In genomic region chr6:124522335-124522734, GRCh38 we compare ENCODE assay signal across 34 cellular contexts.
"Had no signal": no experiment of that assay in that cellular context is flagged by ENCODE, and none has a peak within 500 bp of the region (broad histone marks: within the 10 kb centered on the region; RNA-seq: fewer than 3 reads in every experiment).

No MANE protein-coding gene starts in this region.

- H3K27ac ChIP-seq: KMS-11 had no signal

- DNase-seq: Karpas-422, Kasumi-1, KBM-7, KG1, MM.1S, MV-4-11, NCI-H1048, NCI-H1092, NCI-H1092 treated with DMSO at 0.1 percent for 48 hours, NCI-H1105, NCI-H1105 treated with DMSO at 0.1 percent for 48 hours, NCI-H1417, NCI-H1417 treated with DMSO at 0.1 percent for 48 hours, NCI-H1436, NCI-H1436 treated with DMSO at 0.1 percent for 48 hours, NCI-H146, NCI-H1694, NCI-H1694 treated with DMSO at 0.1 percent for 48 hours, NCI-H187, NCI-H187 treated with DMSO at 0.1 percent for 48 hours, NCI-H1930, NCI-H2029 treated with DMSO at 0.1 percent for 48 hours, NCI-H2081, NCI-H2081 treated with DMSO at 0.1 percent for 48 hours, NCI-H2107, NCI-H2171, NCI-H2171 treated with DMSO at 0.1 percent for 48 hours, NCI-H2227 treated with DMSO at 0.1 percent for 48 hours, NCI-H226, NCI-H345, NCI-H446, NCI-H446 treated with DMSO at 0.1 percent for 48 hours, NCI-H510A had no signal

- H3K4me2 ChIP-seq: KMS-11 had no signal

- H3K9ac ChIP-seq: KMS-11 had no signal
